Comparison of ENCODE assay signal across 15 cellular contexts in the genomic region with DNA sequence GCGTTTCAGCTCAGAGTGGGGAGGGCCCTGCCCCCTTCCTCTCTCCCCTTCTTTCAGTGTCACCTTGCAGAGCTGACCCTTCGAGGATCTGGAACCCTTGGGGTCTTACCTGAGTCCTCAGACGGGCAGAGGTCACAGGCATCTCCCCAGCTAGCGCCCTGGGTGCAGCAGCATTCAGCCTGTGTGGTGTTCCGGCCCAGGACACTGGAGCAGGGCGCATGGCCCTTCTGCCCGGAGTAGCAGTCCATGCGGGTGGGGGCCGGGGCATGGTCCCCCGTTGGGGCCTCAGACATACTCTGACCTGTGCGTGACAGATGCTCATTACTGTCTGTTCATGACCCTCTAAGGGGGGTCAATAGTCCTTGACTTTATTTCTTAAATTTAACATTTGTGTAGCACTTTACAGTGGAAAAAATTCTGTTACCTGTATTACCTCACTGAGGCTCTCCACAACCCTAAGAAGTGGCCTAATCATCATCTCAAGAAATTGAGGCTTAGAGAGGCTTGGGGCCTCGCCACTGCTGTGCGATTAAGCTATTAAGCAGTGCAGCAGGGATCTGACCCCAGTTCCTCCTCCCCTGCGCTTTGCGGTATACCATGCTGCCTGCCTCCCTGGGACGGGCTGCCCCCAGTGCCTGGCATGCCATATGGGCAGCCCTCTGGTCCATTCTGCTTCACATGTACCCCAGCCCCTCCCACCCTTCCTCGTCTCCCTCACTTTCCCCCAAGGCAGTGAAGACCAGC.
"Had no signal": no experiment of that assay in that cellular context is flagged by ENCODE, and none has a peak within 500 bp of the region (broad histone marks: within the 10 kb centered on the region; RNA-seq: fewer than 3 reads in every experiment).

No MANE protein-coding gene starts in this region.

- DNase-seq: activated CD4-positive, alpha-beta memory T cell treated with anti-CD3 and anti-CD28 coated beads, Interleukin-2, amount 10 ng/mL, durations not matched to agents 7 days and 5 days; activated CD4-positive, alpha-beta T cell treated with anti-CD3 and anti-CD28 coated beads for 36 hours; activated naive CD4-positive, alpha-beta T cell; naive thymus-derived CD8-positive, alpha-beta T cell; stimulated activated CD4-positive, alpha-beta T cell treated with anti-CD3 and anti-CD28 coated beads, Interleukin-12 subunit alpha, Interleukin-12 subunit beta, amount 100 ng/mL, for 4 hours; stimulated activated CD4-positive, alpha-beta T cell treated with anti-CD3 and anti-CD28 coated beads, Interleukin-2, amount 100 ng/mL, for 24 hours; T1000; upper lobe of right lung had no signal

- H3K36me3 ChIP-seq: cardiac muscle cell had no signal

- H3K4me3 ChIP-seq: cardiac muscle cell, gastroesophageal sphincter, left lung, thoracic aorta, upper lobe of right lung had no signal

- H3K27ac ChIP-seq: cardiac muscle cell, gastroesophageal sphincter, left lung, neutrophil, upper lobe of right lung, VCaP had no signal

- H3K27me3 ChIP-seq: cardiac muscle cell, gastroesophageal sphincter, neutrophil, upper lobe of right lung had no signal

- H3K9me3 ChIP-seq: gastroesophageal sphincter, left lung, neutrophil, thoracic aorta, upper lobe of right lung had no signal

- ATAC-seq: activated CD4-positive, alpha-beta T cell treated with anti-CD3 and anti-CD28 coated beads for 36 hours; gastroesophageal sphincter; left lung; naive thymus-derived CD8-positive, alpha-beta T cell; T-cell; upper lobe of right lung had no signal

- H3K4me1 ChIP-seq: upper lobe of right lung had no signal
